14 cellular contexts compared by ENCODE assay signal in the genomic region with DNA sequence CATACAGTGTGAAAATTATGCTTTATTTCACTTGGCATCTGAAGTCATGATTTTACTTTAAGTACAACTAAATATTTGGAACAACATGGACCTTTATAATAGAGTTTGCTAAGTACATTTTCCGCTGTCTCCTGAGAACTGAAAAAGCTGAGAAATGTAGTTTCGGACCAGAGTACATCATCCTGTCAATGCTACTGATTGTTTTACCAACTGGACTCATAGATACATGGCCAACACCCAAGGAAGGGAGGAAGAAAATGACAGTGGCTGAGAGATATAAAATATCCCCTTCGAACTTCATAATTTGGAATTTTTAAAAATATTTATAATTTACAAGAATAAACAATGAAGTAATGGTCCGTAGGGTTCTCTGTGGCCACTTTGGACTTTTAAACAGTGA.
DNase-seq lines count a peak whose midpoint lies in the region; ATAC-seq and TF ChIP-seq lines count a peak whose summit lies in the region.
"Had no signal": no experiment of that assay in that cellular context is flagged by ENCODE, and none has a peak within 500 bp of the region (broad histone marks: within the 10 kb centered on the region; RNA-seq: fewer than 3 reads in every experiment).

No MANE protein-coding gene starts in this region.

- DNase-seq in left ventricle myocardium superior (no peak), cardiac septum (ENCODE audit: low spot score) (no peak), stromal cell of bone marrow (ENCODE audit: low read depth) (peak; percentile 21), aorta (no peak)
- DNase-seq in CD4-positive, alpha-beta memory T cell: no peak
- DNase-seq: C1 segment of cervical spinal cord; Caco-2; CD8-positive, alpha-beta T cell; DMS153; DND-41; GOT3; HFFc6 had no signal

- CTCF ChIA-PET in CD4-positive, alpha-beta memory T cell (lab: Charles Lee; ENCODE audit: partially characterized antibody): no interaction called here

- H3K9me3 Mint-ChIP-seq in nephron: peaks cover 11% of the 10 kb centered on the region
- peaks cover 0 to 7% (median 1%) of the 10 kb centered on the region in 8 donors for H3K9me3 Mint-ChIP-seq in CD4-positive, alpha-beta memory T cell
- H3K9me3 Mint-ChIP-seq: CD8-positive, alpha-beta T cell had no signal

- intact Hi-C loops in left ventricle myocardium superior (cut with micrococcal nuclease) (no loop called here), cardiac septum (cut with DNase I) (no loop called here), aorta (cut with DNase I) (no loop called here)
- intact Hi-C loops in CD4-positive, alpha-beta memory T cell (cut with micrococcal nuclease): no loop called here

- no peak overlapping the region for H3K4me3 ChIP-seq in aorta (ENCODE audit: low read length in 2 of 2)
- no peak overlapping the region for H3K4me3 ChIP-seq in CD4-positive, alpha-beta memory T cell (ENCODE audit: low read length in 2 of 2)
- H3K4me3 ChIP-seq: HAP-1 had no signal

- no peak overlapping the region for H3K27ac ChIP-seq in aorta (ENCODE audit: low read depth in 1 of 2, low read length in 2 of 2)
- no peak overlapping the region for H3K27ac ChIP-seq in CD4-positive, alpha-beta memory T cell (ENCODE audit: low read depth, low read length)

- POLR2A ChIA-PET in CD4-positive, alpha-beta memory T cell (lab: Charles Lee; ENCODE audit: partially characterized antibody): no interaction called here

- peaks cover 3% of the 10 kb centered on the region for H3K36me3 Mint-ChIP-seq in nephron (ENCODE audit: low read depth)
- no peaks in the 10 kb centered on the region for H3K36me3 Mint-ChIP-seq in CD4-positive, alpha-beta memory T cell
- H3K36me3 Mint-ChIP-seq: CD8-positive, alpha-beta T cell had no signal

- peak overlapping the region in 2 of 3 experiments; percentile 37 to 79 for H3K27ac Mint-ChIP-seq in nephron
- H3K27ac Mint-ChIP-seq in CD4-positive, alpha-beta memory T cell: no peak overlapping the region
- H3K27ac Mint-ChIP-seq: CD8-positive, alpha-beta T cell; HFFc6 had no signal

- H3K4me1 Mint-ChIP-seq in nephron: peaks cover 21% of the 10 kb centered on the region
- no peaks in the 10 kb centered on the region for H3K4me1 Mint-ChIP-seq in CD4-positive, alpha-beta memory T cell

- H3K9me3 ChIP-seq in aorta (ENCODE audit: control insufficient read depth, low read length): no peaks in the 10 kb centered on the region
- no peaks in the 10 kb centered on the region for H3K9me3 ChIP-seq in CD4-positive, alpha-beta memory T cell (ENCODE audit: control insufficient read depth in 1 of 2, low read length in 2 of 2)
- H3K9me3 ChIP-seq: Caco-2, HAP-1 had no signal

- no peak overlapping the region for H3K4me3 Mint-ChIP-seq in nephron
- H3K4me3 Mint-ChIP-seq in CD4-positive, alpha-beta memory T cell: no peak overlapping the region
- H3K4me3 Mint-ChIP-seq: CD8-positive, alpha-beta T cell; HFFc6 had no signal

- H3K4me1 ChIP-seq in aorta (ENCODE audit: control insufficient read depth in 1 of 2, insufficient read depth in 2 of 2, low read length in 2 of 2): peaks cover 2 to 3% of the 10 kb centered on the region in 2 donors
- H3K4me1 ChIP-seq in CD4-positive, alpha-beta memory T cell (ENCODE audit: insufficient read depth, low read length): no peaks in the 10 kb centered on the region
- H3K4me1 ChIP-seq: Caco-2, HAP-1 had no signal

- no peak for TF ChIP-seq CTCF in nephron (IDR thresholded peaks at IDR 0.05; ENCODE audit: unreplicated experiment in 3 of 3)

- WGBS in aorta, 2 donors: 77 to 83% methylated on average over 4 of the region's 4 CpGs

- H3K27me3 ChIP-seq in aorta (ENCODE audit: control insufficient read depth in 1 of 2, insufficient read depth in 2 of 2, low read length in 1 of 2): no peaks in the 10 kb centered on the region
- H3K27me3 ChIP-seq in CD4-positive, alpha-beta memory T cell (ENCODE audit: insufficient read depth, low read length): no peaks in the 10 kb centered on the region

- peak; percentile 51 for ATAC-seq in left ventricle myocardium superior
- no peak for ATAC-seq in aorta (ENCODE audit: low FRiP score)
- ATAC-seq: CD8-positive, alpha-beta T cell had no signal

- no peaks in the 10 kb centered on the region for H3K36me3 ChIP-seq in aorta (ENCODE audit: control insufficient read depth in 1 of 2, insufficient read depth in 2 of 2, low read length in 1 of 2)
- H3K36me3 ChIP-seq in CD4-positive, alpha-beta memory T cell (ENCODE audit: insufficient read depth, low read length): no peaks in the 10 kb centered on the region
- H3K36me3 ChIP-seq: HAP-1 had no signal

- no peaks in the 10 kb centered on the region for H3K27me3 Mint-ChIP-seq in nephron (ENCODE audit: low read depth)
- H3K27me3 Mint-ChIP-seq in CD4-positive, alpha-beta memory T cell: peaks cover 2 to 6% of the 10 kb centered on the region in 2 donors

Comparison
In these comparisons a context has a peak if more than half of its experiments do, and no peak if none do; other contexts are left out.
1. H3K27ac Mint-ChIP-seq: peak in nephron (2 of 3); none in CD4-positive, alpha-beta memory T cell (0 of 7).